ENCODE assay signal across 13 cellular contexts in genomic region chr15:42890161-42890913, GRCh38. TPM values are rescaled to one million over a fixed set of nuclear protein-coding genes. Genes with fewer than 3 reads are reported as not detected.
DNase-seq lines count a peak whose midpoint lies in the region; ATAC-seq and TF ChIP-seq lines count a peak whose summit lies in the region.
"Had no signal": no experiment of that assay in that cellular context is flagged by ENCODE, and none has a peak within 500 bp of the region (broad histone marks: within the 10 kb centered on the region; RNA-seq: fewer than 3 reads in every experiment).

No MANE protein-coding gene starts in this region.

- H3K36me3 ChIP-seq in BJ (ENCODE audit: control insufficient read depth, insufficient read depth, low read length) = no peaks in the 10 kb centered on the region
- no peaks in the 10 kb centered on the region for H3K36me3 ChIP-seq in left lung

- H3K27ac ChIP-seq in left lung = peak overlapping the region in 1 of 2 donors; percentile 33
- H3K27ac ChIP-seq: VCaP had no signal

- intact Hi-C loops in left lung (cut with DNase I) = no loop called here

- no peak for TF ChIP-seq EP300 in Ishikawa (IDR thresholded peaks at IDR 0.05; ENCODE audit: borderline replicate concordance)

- H3K4me3 ChIP-seq in BJ (ENCODE audit: low read depth, low read length) (no peak overlapping the region), left lung (no peak overlapping the region)

- H3K4me1 ChIP-seq in left lung = peaks cover 3 to 6% of the 10 kb centered on the region in 2 donors

- POLR2A ChIA-PET in BJ (lab: Charles Lee) = no interaction called here

- ATAC-seq in left lung (peak; percentile 77), HG02973 (IDR thresholded peaks at IDR 0.05; ENCODE audit: unreplicated experiment) (no peak), GM19023 (IDR thresholded peaks at IDR 0.05; ENCODE audit: unreplicated experiment) (no peak)

- no peak for TF ChIP-seq CTCF in BJ (IDR thresholded peaks at IDR 0.05; ENCODE audit: insufficient read depth, low read depth, low read length)
- no peak for TF ChIP-seq CTCF in left lung (IDR thresholded peaks at IDR 0.05)

- no peaks in the 10 kb centered on the region for H3K27me3 ChIP-seq in BJ (ENCODE audit: control insufficient read depth, insufficient read depth, low read length)
- no peaks in the 10 kb centered on the region for H3K27me3 ChIP-seq in left lung

- TF ChIP-seq RAD21 in Ishikawa (IDR thresholded peaks at IDR 0.05; ENCODE audit: low read depth) = no peak

- CTCF ChIA-PET in BJ (lab: Yijun Ruan, JAX) = interaction anchor here (0.9 to 1.6 kb wide), 3 partner anchors 10 to 36 kb away, joined by 3 to 4 read pairs (median 3); no protein-coding TSS in a partner anchor

- DNase-seq in BJ (ENCODE audit: low read depth) = peak; percentile 39
- DNase-seq in dermis microvascular lymphatic vessel endothelial cell (ENCODE audit: low read depth in 2 of 2) = peak; percentile 43 to 86
- DNase-seq in left lung = no peak
- DNase-seq in NCI-H2107 treated with DMSO at 0.1 percent for 48 hours (lab: John Stamatoyannopoulos, UW; ENCODE audit: unreplicated experiment) = no peak
- DNase-seq in GDM1 (lab: John Stamatoyannopoulos, UW) = no peak
- DNase-seq: activated naive CD4-positive, alpha-beta T cell treated with anti-CD3 and anti-CD28 coated beads for 36 hours; NCI-H524 treated with DMSO at 0.1 percent for 48 hours; nephron progenitor cell; stimulated activated CD4-positive, alpha-beta T cell treated with anti-CD3 and anti-CD28 coated beads, Interleukin-4, amount 100 ng/mL, for 1 hour had no signal

- H3K9me3 ChIP-seq in left lung = peaks cover 0 to 12% of the 10 kb centered on the region in 2 donors

TF ChIP-seq in Ishikawa, 13 proteins besides CTCF, POLR2A, EP300 and RAD21:
- TF ChIP-seq FOXM1 (IDR thresholded peaks at IDR 0.05; ENCODE audit: borderline replicate concordance, low read depth) (no peak), CREB1 (IDR thresholded peaks at IDR 0.05; ENCODE audit: low read depth) (no peak), TEAD4 (IDR thresholded peaks at IDR 0.05) (peak; percentile 83), ZBTB7A (IDR thresholded peaks at IDR 0.05; ENCODE audit: low read depth) (no peak), MAX (IDR thresholded peaks at IDR 0.05) (no peak), NFIC (IDR thresholded peaks at IDR 0.05) (no peak), EGR1 (IDR thresholded peaks at IDR 0.05) (no peak)
TF ChIP-seq in Ishikawa: peak in this region for 1.

RNA-seq across cellular contexts. Expression of gene TTBK2, which starts 30.2 kb away (rescaled TPM):
- polyA plus RNA-seq in BJ (2011; rRNA removed) = 3.3 and 5.8 TPM in 2 replicates
- polyA minus RNA-seq in BJ (2011; rRNA and poly(A)+ RNA removed) = 6.5 and 6.9 TPM in 2 replicates
- total RNA-seq in dermis microvascular lymphatic vessel endothelial cell (7.1 and 8.6 TPM in 2 replicates), left lung (10 to 100 TPM; 13.0 to 15.4 TPM)

Comparison
In these comparisons a context has a peak if more than half of its experiments do, and no peak if none do; other contexts are left out.
1. DNase-seq: peak in BJ (single experiment) and dermis microvascular lymphatic vessel endothelial cell (2 of 2); none in left lung (0 of 2), NCI-H2107 treated with DMSO at 0.1 percent for 48 hours (single experiment) and GDM1 (single experiment).